In the genomic region with DNA sequence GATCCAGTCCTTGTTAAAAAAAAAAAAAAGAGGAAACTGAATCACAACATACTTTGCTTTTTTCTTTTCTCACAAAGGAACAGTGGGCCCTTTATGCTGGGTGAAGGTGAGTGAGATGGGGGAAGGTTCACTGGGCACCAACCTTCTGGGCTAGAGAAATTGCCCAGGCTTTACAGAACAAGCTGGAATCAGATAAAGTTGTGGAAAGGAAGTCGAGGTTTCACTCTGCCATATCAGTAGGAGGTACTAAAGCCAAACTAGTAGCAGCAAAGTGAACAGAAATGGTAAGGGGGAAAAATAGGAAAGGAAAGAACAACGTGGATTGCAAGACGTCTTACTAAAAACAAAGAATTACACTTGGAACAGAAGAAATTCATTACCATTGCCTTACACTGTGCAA, we compare ENCODE assay signal across 9 cellular contexts. TPM values are rescaled to one million over a fixed set of nuclear protein-coding genes. Genes with fewer than 3 reads are reported as not detected.
DNase-seq lines count a peak whose midpoint lies in the region; ATAC-seq and TF ChIP-seq lines count a peak whose summit lies in the region.
"Had no signal": no experiment of that assay in that cellular context is flagged by ENCODE, and none has a peak within 500 bp of the region (broad histone marks: within the 10 kb centered on the region; RNA-seq: fewer than 3 reads in every experiment).

No MANE protein-coding gene starts in this region.

- no peaks in the 10 kb centered on the region for H3K36me3 ChIP-seq in Caco-2 (ENCODE audit: control insufficient read depth, insufficient read depth, low read length)
- H3K36me3 ChIP-seq in naive thymus-derived CD4-positive, alpha-beta T cell (ENCODE audit: control insufficient read depth in 2 of 3, insufficient read depth in 3 of 3, low read length in 3 of 3): peaks cover 0 to 11% (median 4%) of the 10 kb centered on the region in 3 experiments

- no peak for TF ChIP-seq CTCF in Caco-2 (IDR thresholded peaks at IDR 0.05; ENCODE audit: insufficient read depth in 1 of 2, low read depth in 1 of 2, low read length in 1 of 2, severe bottlenecking in 1 of 2, unreplicated experiment in 1 of 2)

- H3K9me3 Mint-ChIP-seq in Caco-2 (ENCODE audit: unreplicated experiment): no peaks in the 10 kb centered on the region
- no peaks in the 10 kb centered on the region for H3K9me3 Mint-ChIP-seq in activated naive CD8-positive, alpha-beta T cell treated with anti-CD3 and anti-CD28 coated beads for 36 hours
- peaks cover 0 to 2% (median 0%) of the 10 kb centered on the region in 11 donors for H3K9me3 Mint-ChIP-seq in naive thymus-derived CD4-positive, alpha-beta T cell

- H3K27ac ChIP-seq in naive thymus-derived CD4-positive, alpha-beta T cell (ENCODE audit: low read depth, low read length): peak overlapping the region; percentile 92
- H3K27ac ChIP-seq: RWPE1 had no signal

- H3K4me3 ChIP-seq in Caco-2 (ENCODE audit: low read depth, low read length): no peak overlapping the region
- peak overlapping the region; percentile 2; the same call in 1 of the 2 replicates for H3K4me3 ChIP-seq in Jurkat, Clone E6-1 (ENCODE audit: low read length)
- H3K4me3 ChIP-seq in naive thymus-derived CD4-positive, alpha-beta T cell (ENCODE audit: low read length): peak overlapping the region; percentile 43

- peaks cover 43% of the 10 kb centered on the region for H3K4me1 ChIP-seq in Caco-2
- H3K4me1 ChIP-seq in naive thymus-derived CD4-positive, alpha-beta T cell (ENCODE audit: control insufficient read depth in 2 of 2, insufficient read depth in 2 of 2, low read length in 2 of 2): peaks cover 43 to 54% of the 10 kb centered on the region in 2 donors

- H3K27me3 ChIP-seq in Caco-2 (replicated peaks; ENCODE audit: control insufficient read depth, insufficient read depth, low read length): no peaks in the 10 kb centered on the region
- no peaks in the 10 kb centered on the region for H3K27me3 ChIP-seq in naive thymus-derived CD4-positive, alpha-beta T cell (ENCODE audit: control insufficient read depth in 2 of 2, insufficient read depth in 2 of 2, low read length in 2 of 2)

- intact Hi-C loops in Caco-2 (cut with micrococcal nuclease; ENCODE audit: unreplicated experiment): no loop called here
- intact Hi-C loops in naive thymus-derived CD4-positive, alpha-beta T cell (cut with micrococcal nuclease): loop anchor here in 1 of 2 donors (5.0 to 10.0 kb wide), 3 partner anchors 132 to 310 kb away; partner anchors contain the start of genes GART, SON and TMEM50B

- peaks cover 42% of the 10 kb centered on the region for H3K4me1 Mint-ChIP-seq in Caco-2 (ENCODE audit: low read depth, unreplicated experiment)
- peaks cover 52% of the 10 kb centered on the region for H3K4me1 Mint-ChIP-seq in activated naive CD8-positive, alpha-beta T cell treated with anti-CD3 and anti-CD28 coated beads for 36 hours
- H3K4me1 Mint-ChIP-seq in naive thymus-derived CD4-positive, alpha-beta T cell: peaks cover 47 to 76% (median 67%) of the 10 kb centered on the region in 7 donors

- H3K27me3 Mint-ChIP-seq in Caco-2 (ENCODE audit: insufficient read depth, unreplicated experiment): no peaks in the 10 kb centered on the region
- no peaks in the 10 kb centered on the region for H3K27me3 Mint-ChIP-seq in activated naive CD8-positive, alpha-beta T cell treated with anti-CD3 and anti-CD28 coated beads for 36 hours
- no peaks in the 10 kb centered on the region for H3K27me3 Mint-ChIP-seq in naive thymus-derived CD4-positive, alpha-beta T cell

- POLR2A ChIA-PET in Caco-2 (lab: Charles Lee): no interaction called here
- POLR2A ChIA-PET in naive thymus-derived CD4-positive, alpha-beta T cell (lab: Charles Lee): interaction anchor here (0.5 to 4.5 kb wide), 9 partner anchors 11 to 144 kb away, joined by 3 to 24 read pairs (median 4); partner anchors contain the start of genes IFNAR1 and IL10RB

- CTCF ChIA-PET in Caco-2 (lab: Charles Lee): no interaction called here
- CTCF ChIA-PET in naive thymus-derived CD4-positive, alpha-beta T cell (lab: Charles Lee): interaction anchor here (0.7 to 0.8 kb wide), 2 partner anchors 33 to 39 kb away, joined by 3 read pairs; no protein-coding TSS in a partner anchor

- no peak for ATAC-seq in naive thymus-derived CD4-positive, alpha-beta T cell
- no peak for ATAC-seq in HG03521 (IDR thresholded peaks at IDR 0.05; ENCODE audit: unreplicated experiment)
- ATAC-seq in GM19023 (IDR thresholded peaks at IDR 0.05; ENCODE audit: unreplicated experiment): no peak

- H3K27ac Mint-ChIP-seq in Caco-2 (ENCODE audit: unreplicated experiment): peak overlapping the region; percentile 36
- peak overlapping the region; percentile 91 for H3K27ac Mint-ChIP-seq in activated naive CD8-positive, alpha-beta T cell treated with anti-CD3 and anti-CD28 coated beads for 36 hours
- H3K27ac Mint-ChIP-seq in naive thymus-derived CD4-positive, alpha-beta T cell: peak overlapping the region; percentile 4 to 98 (median 77)

- DNase-seq in Caco-2 (no peak), cerebellar cortex (ENCODE audit: low spot score) (no peak), NCI-H2227 treated with DMSO at 0.1 percent for 48 hours (lab: John Stamatoyannopoulos, UW) (no peak)
- DNase-seq in Jurkat, Clone E6-1 (ENCODE audit: low read depth, low spot score): no peak
- no peak for DNase-seq in activated naive CD8-positive, alpha-beta T cell treated with anti-CD3 and anti-CD28 coated beads for 36 hours
- DNase-seq in naive thymus-derived CD4-positive, alpha-beta T cell: no peak

- BruUV-seq in Caco-2 (replicated peaks; lab: Mats Ljungman, UMichigan): no TSS peak

- H3K9me3 ChIP-seq in Caco-2: no peaks in the 10 kb centered on the region
- H3K9me3 ChIP-seq in naive thymus-derived CD4-positive, alpha-beta T cell (ENCODE audit: control insufficient read depth in 2 of 3, low read length in 3 of 3): no peaks in the 10 kb centered on the region

- no peak overlapping the region for H3K4me3 Mint-ChIP-seq in Caco-2 (ENCODE audit: unreplicated experiment)
- peak overlapping the region; percentile 68 for H3K4me3 Mint-ChIP-seq in activated naive CD8-positive, alpha-beta T cell treated with anti-CD3 and anti-CD28 coated beads for 36 hours
- H3K4me3 Mint-ChIP-seq in naive thymus-derived CD4-positive, alpha-beta T cell: peak overlapping the region; percentile 75 to 97 (median 91)

- H3K36me3 Mint-ChIP-seq in Caco-2 (ENCODE audit: insufficient read depth, unreplicated experiment): peaks cover 45% of the 10 kb centered on the region
- H3K36me3 Mint-ChIP-seq in activated naive CD8-positive, alpha-beta T cell treated with anti-CD3 and anti-CD28 coated beads for 36 hours: peaks cover 41% of the 10 kb centered on the region
- H3K36me3 Mint-ChIP-seq in naive thymus-derived CD4-positive, alpha-beta T cell: peaks cover 0 to 32% (median 17%) of the 10 kb centered on the region in 5 donors

RNA-seq across cellular contexts. Expression of gene IFNAR2, which starts 2.9 kb away (rescaled TPM):
- total RNA-seq in Caco-2 (2022): 33.7 and 36.1 TPM in 2 replicates
- 79.8 TPM for polyA plus RNA-seq in Jurkat, Clone E6-1 (2012; ENCODE audit: insufficient read depth, insufficient read length)
- 10 to 100 TPM; 36.9 to 43.7 TPM for total RNA-seq in activated naive CD8-positive, alpha-beta T cell treated with anti-CD3 and anti-CD28 coated beads for 36 hours
- total RNA-seq in naive thymus-derived CD4-positive, alpha-beta T cell: 10 to 100 TPM; 44.9 to 85.8 (median 60.8) TPM
- polyA plus RNA-seq in naive thymus-derived CD4-positive, alpha-beta T cell: 10 to 100 TPM; 77.3 to 90.2 TPM

RNA-seq across cellular contexts. Expression of gene IL10RB, which starts 33.5 kb away (rescaled TPM):
- total RNA-seq in Caco-2 (2022): 11.7 and 13.1 TPM in 2 replicates
- 16.8 TPM for polyA plus RNA-seq in Jurkat, Clone E6-1 (2012; ENCODE audit: insufficient read depth, insufficient read length)
- total RNA-seq in activated naive CD8-positive, alpha-beta T cell treated with anti-CD3 and anti-CD28 coated beads for 36 hours: 10 to 100 TPM; 25.3 to 25.9 TPM
- total RNA-seq in naive thymus-derived CD4-positive, alpha-beta T cell: 10 to 100 TPM; 17.6 to 35.0 (median 27.2) TPM
- 10 to 100 TPM; 47.2 to 51.4 TPM for polyA plus RNA-seq in naive thymus-derived CD4-positive, alpha-beta T cell

Comparison
In these comparisons a context has a peak if more than half of its experiments do, and no peak if none do; other contexts are left out.
1. H3K27ac Mint-ChIP-seq: peak in every context shown above with its lines; median percentile 91 in activated naive CD8-positive, alpha-beta T cell treated with anti-CD3 and anti-CD28 coated beads for 36 hours; 77 in naive thymus-derived CD4-positive, alpha-beta T cell; 36 in Caco-2.